23 cellular contexts compared by ENCODE assay signal in the genomic region with DNA sequence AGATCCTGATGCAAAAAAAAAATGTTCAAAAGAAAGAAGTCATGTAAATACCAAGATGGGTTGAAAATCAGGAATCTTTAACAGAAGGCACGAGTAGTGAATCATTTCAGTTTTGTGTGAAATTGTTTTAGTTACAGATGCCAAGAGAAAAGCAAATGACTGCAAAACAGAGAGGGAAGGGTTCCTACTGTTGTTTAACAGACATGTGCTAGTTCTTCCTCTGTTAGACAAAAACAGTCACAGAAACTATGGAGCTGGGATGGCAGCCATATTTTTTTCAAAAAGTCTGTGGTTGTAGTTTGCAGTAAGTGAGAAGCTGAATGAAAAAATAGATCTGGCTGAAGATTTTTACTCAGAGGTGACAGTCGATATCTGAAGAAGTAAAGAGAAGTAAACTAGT.
A peak's percentile ranks its signal among the peaks of the same experiment; 100 is the strongest.
DNase-seq lines count a peak whose midpoint lies in the region; ATAC-seq, FAIRE-seq and TF ChIP-seq lines count a peak whose summit lies in the region.
"Had no signal": no experiment of that assay in that cellular context is flagged by ENCODE, and none has a peak within 500 bp of the region (broad histone marks: within the 10 kb centered on the region; RNA-seq: fewer than 3 reads in every experiment).

No MANE protein-coding gene starts in this region.

- H3K4me2 ChIP-seq in SK-N-SH (no peak overlapping the region), PC-3 (ENCODE audit: low read length) (no peak overlapping the region), skeletal muscle satellite cell (ENCODE audit: low read length) (peak overlapping the region; percentile 20)
- H3K4me2 ChIP-seq: KMS-11 had no signal

- no peak for TF ChIP-seq EP300 in SK-N-SH (IDR thresholded peaks at IDR 0.05; ENCODE audit: borderline replicate concordance in 1 of 2, low read depth in 1 of 2, low read length in 1 of 2)

- no peaks in the 10 kb centered on the region for H3K79me2 ChIP-seq in SK-N-SH (ENCODE audit: insufficient read depth)
- no peaks in the 10 kb centered on the region for H3K79me2 ChIP-seq in PC-3 (ENCODE audit: low read length)

- H4K20me1 ChIP-seq in SK-N-SH (ENCODE audit: insufficient read depth) (no peaks in the 10 kb centered on the region), PC-3 (ENCODE audit: low read length) (no peaks in the 10 kb centered on the region)

- TF ChIP-seq POLR2A in H54 (IDR thresholded peaks at IDR 0.05; ENCODE audit: low read depth, low read length): no peak

- no peaks in the 10 kb centered on the region for H3K4me1 ChIP-seq in SK-N-SH (ENCODE audit: control insufficient read depth in 1 of 2, insufficient read depth in 2 of 2, low read depth in 1 of 2, low read length in 1 of 2)
- no peaks in the 10 kb centered on the region for H3K4me1 ChIP-seq in PC-3 (ENCODE audit: insufficient read depth, low read length)
- peaks cover 31% of the 10 kb centered on the region for H3K4me1 ChIP-seq in skeletal muscle satellite cell (ENCODE audit: control insufficient read depth, insufficient read depth, low read length)
- H3K4me1 ChIP-seq: ascending aorta, colonic mucosa, gastroesophageal sphincter had no signal

- intact Hi-C loops in PC-3 (cut with micrococcal nuclease): no loop called here

- no peaks in the 10 kb centered on the region for H3F3A ChIP-seq in SK-N-SH (replicated peaks; ENCODE audit: insufficient read depth)
- no peaks in the 10 kb centered on the region for H3F3A ChIP-seq in PC-3 (ENCODE audit: low read length, unreplicated experiment)

- 81% methylated on average over 2 of the region's 2 CpGs for WGBS in SK-N-SH (ENCODE audit: low lambda C conversion rate)

- DNase-seq in SK-N-SH (no peak), PC-3 (no peak), fibroblast of the aortic adventitia (ENCODE audit: low read depth) (peak; percentile 27), SK-N-DZ (ENCODE audit: low spot score) (no peak), H54 (ENCODE audit: insufficient read length, low spot score) (no peak)
- DNase-seq: activated CD4-positive, alpha-beta T cell treated with anti-CD3 and anti-CD28 coated beads, Interleukin-2, amount 50 U/mL, for 4 hours; activated naive CD4-positive, alpha-beta T cell; colonic mucosa; natural killer cell; SIG-M5; small intestine; stimulated activated CD4-positive, alpha-beta T cell treated with anti-CD3 and anti-CD28 coated beads, Interleukin-4, amount 100 ng/mL, for 4 hours; T-helper 17 cell; WERI-Rb-1 had no signal

- CTCF ChIA-PET in SK-N-SH (lab: Yijun Ruan, JAX) (no interaction called here), PC-3 (lab: Charles Lee) (no interaction called here)

- H3K36me3 ChIP-seq in SK-N-SH (replicated peaks in 1 of 2; ENCODE audit: control insufficient read depth in 1 of 2, insufficient read depth in 2 of 2, low read length in 1 of 2) (no peaks in the 10 kb centered on the region), PC-3 (ENCODE audit: low read depth, low read length) (no peaks in the 10 kb centered on the region), skeletal muscle satellite cell (ENCODE audit: insufficient read depth, low read length) (no peaks in the 10 kb centered on the region)
- H3K36me3 ChIP-seq: ascending aorta, colonic mucosa, gastroesophageal sphincter, WERI-Rb-1 had no signal

- no peak for TF ChIP-seq CTCF in SK-N-SH (IDR thresholded peaks at IDR 0.05)
- TF ChIP-seq CTCF in PC-3 (conservative IDR thresholded peaks at IDR 0.05; ENCODE audit: low read depth, low read length): no peak
- TF ChIP-seq CTCF in fibroblast of the aortic adventitia (IDR thresholded peaks at IDR 0.05; ENCODE audit: insufficient read depth, low read length): no peak

- H3K9me2 ChIP-seq in SK-N-SH (no peaks in the 10 kb centered on the region), PC-3 (replicated peaks; ENCODE audit: low read length) (no peaks in the 10 kb centered on the region)

- no peak overlapping the region for H3K27ac ChIP-seq in SK-N-SH (ENCODE audit: low read depth in 2 of 2, low read length in 1 of 2)
- no peak overlapping the region for H3K27ac ChIP-seq in PC-3 (ENCODE audit: low read length)
- H3K27ac ChIP-seq: 22Rv1, ascending aorta, colonic mucosa, gastroesophageal sphincter, KMS-11, WERI-Rb-1 had no signal

- BruUV-seq in PC-3 (replicated peaks; lab: Mats Ljungman, UMichigan): no TSS peak

- H2AFZ ChIP-seq in SK-N-SH (ENCODE audit: low read depth) (peak overlapping the region; percentile 77), PC-3 (ENCODE audit: low read length) (0 out of 2 replicates have a peak overlapping the region, but pooled peaks have one; percentile 45)

- H3K27me3 ChIP-seq in SK-N-SH (ENCODE audit: insufficient read depth) (no peaks in the 10 kb centered on the region), PC-3 (ENCODE audit: low read length) (no peaks in the 10 kb centered on the region), skeletal muscle satellite cell (ENCODE audit: control insufficient read depth, insufficient read depth, low read length) (no peaks in the 10 kb centered on the region)
- H3K27me3 ChIP-seq: ascending aorta, colonic mucosa, gastroesophageal sphincter had no signal

- no peak for TF ChIP-seq RAD21 in SK-N-SH (IDR thresholded peaks at IDR 0.05; ENCODE audit: low read length)

- no peak overlapping the region for H3K9ac ChIP-seq in SK-N-SH
- H3K9ac ChIP-seq in PC-3 (ENCODE audit: low read length): no peak overlapping the region
- H3K9ac ChIP-seq in skeletal muscle satellite cell (ENCODE audit: low read depth, low read length): peak overlapping the region; percentile 9
- H3K9ac ChIP-seq: KMS-11 had no signal

- H3K9me3 ChIP-seq in SK-N-SH (no peaks in the 10 kb centered on the region), PC-3 (ENCODE audit: low read length) (no peaks in the 10 kb centered on the region), skeletal muscle satellite cell (replicated peaks; ENCODE audit: low read length) (no peaks in the 10 kb centered on the region)
- H3K9me3 ChIP-seq: ascending aorta, colonic mucosa, gastroesophageal sphincter had no signal

- no peak overlapping the region for H3K4me3 ChIP-seq in SK-N-SH (ENCODE audit: low read depth in 2 of 2, low read length in 1 of 2)
- H3K4me3 ChIP-seq in PC-3 (ENCODE audit: low read length): no peak overlapping the region
- H3K4me3 ChIP-seq in fibroblast of the aortic adventitia (ENCODE audit: low read depth, low read length): no peak overlapping the region
- no peak overlapping the region for H3K4me3 ChIP-seq in skeletal muscle satellite cell (ENCODE audit: low read length)
- H3K4me3 ChIP-seq: ascending aorta, colonic mucosa, gastroesophageal sphincter had no signal

- POLR2A ChIA-PET in SK-N-SH (lab: Yijun Ruan, JAX) (no interaction called here), PC-3 (lab: Charles Lee; ENCODE audit: unreplicated experiment) (no interaction called here)

- no peak for FAIRE-seq in H54 (lab: Jason Lieb, UNC)
- FAIRE-seq: endometrium, small intestine, urothelium cell line had no signal

- ATAC-seq in SK-N-SH treated with all-trans-retinoic acid at 6 μM for 48 hours (no peak), PC-3 (no peak), GM18498 (IDR thresholded peaks at IDR 0.05; ENCODE audit: unreplicated experiment) (no peak)
- ATAC-seq: gastroesophageal sphincter, natural killer cell, T-helper 17 cell had no signal

TF ChIP-seq in SK-N-SH, 30 proteins besides CTCF, POLR2A, EP300 and RAD21 (continues in another document):
- TF ChIP-seq RFX5 (IDR thresholded peaks at IDR 0.05; ENCODE audit: low read length): no peak
- no peak for TF ChIP-seq TAF1 (IDR thresholded peaks at IDR 0.05; ENCODE audit: borderline replicate concordance, low read depth, low read length)
- no peak for TF ChIP-seq FOXM1 (IDR thresholded peaks at IDR 0.05; ENCODE audit: low read depth)
- no peak for TF ChIP-seq FOSL2 (IDR thresholded peaks at IDR 0.05; ENCODE audit: borderline replicate concordance, low read depth)
- TF ChIP-seq, protein P1, sequence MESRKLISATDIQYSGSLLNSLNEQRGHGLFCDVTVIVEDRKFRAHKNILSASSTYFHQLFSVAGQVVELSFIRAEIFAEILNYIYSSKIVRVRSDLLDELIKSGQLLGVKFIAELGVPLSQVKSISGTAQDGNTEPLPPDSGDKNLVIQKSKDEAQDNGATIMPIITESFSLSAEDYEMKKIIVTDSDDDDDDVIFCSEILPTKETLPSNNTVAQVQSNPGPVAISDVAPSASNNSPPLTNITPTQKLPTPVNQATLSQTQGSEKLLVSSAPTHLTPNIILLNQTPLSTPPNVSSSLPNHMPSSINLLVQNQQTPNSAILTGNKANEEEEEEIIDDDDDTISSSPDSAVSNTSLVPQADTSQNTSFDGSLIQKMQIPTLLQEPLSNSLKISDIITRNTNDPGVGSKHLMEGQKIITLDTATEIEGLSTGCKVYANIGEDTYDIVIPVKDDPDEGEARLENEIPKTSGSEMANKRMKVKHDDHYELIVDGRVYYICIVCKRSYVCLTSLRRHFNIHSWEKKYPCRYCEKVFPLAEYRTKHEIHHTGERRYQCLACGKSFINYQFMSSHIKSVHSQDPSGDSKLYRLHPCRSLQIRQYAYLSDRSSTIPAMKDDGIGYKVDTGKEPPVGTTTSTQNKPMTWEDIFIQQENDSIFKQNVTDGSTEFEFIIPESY (IDR thresholded peaks at IDR 0.05; ENCODE audit: borderline replicate concordance, low read depth): no peak

TF ChIP-seq in SK-N-SH treated with all-trans-retinoic acid at 6 μM for 48 hours, 23 proteins besides CTCF, POLR2A, EP300 and RAD21 (continues in another document):
- TF ChIP-seq ARNTL (CRISPR knock-in tag; IDR thresholded peaks at IDR 0.05; ENCODE audit: borderline replicate concordance, low read depth) (no peak), BACH2 (CRISPR knock-in tag; IDR thresholded peaks at IDR 0.05; ENCODE audit: borderline replicate concordance) (no peak), GLIS3 (CRISPR knock-in tag; IDR thresholded peaks at IDR 0.05) (no peak), RARB (CRISPR knock-in tag; IDR thresholded peaks at IDR 0.05) (no peak)
